Comparison of ENCODE assay signal across 10 cellular contexts in genomic region chr15:88604972-88605506, GRCh38. TPM values are rescaled to one million over a fixed set of nuclear protein-coding genes. Genes with fewer than 3 reads are reported as not detected.
DNase-seq lines count a peak whose midpoint lies in the region; ATAC-seq and TF ChIP-seq lines count a peak whose summit lies in the region.
"Had no signal": no experiment of that assay in that cellular context is flagged by ENCODE, and none has a peak within 500 bp of the region (broad histone marks: within the 10 kb centered on the region; RNA-seq: fewer than 3 reads in every experiment).

No MANE protein-coding gene starts in this region.

- DNase-seq in NCI-H1105 treated with DMSO at 0.1 percent for 48 hours (lab: John Stamatoyannopoulos, UW) (peak; percentile 37), NCI-H1105 (lab: John Stamatoyannopoulos, UW) (no peak), mesothelial cell of epicardium (ENCODE audit: low spot score in 2 of 2, unreplicated experiment in 2 of 2) (no peak), gastrocnemius medialis (no peak)
- DNase-seq in CD8-positive, alpha-beta T cell, result no peak
- no peak for DNase-seq in activated naive CD8-positive, alpha-beta T cell treated with anti-CD3 and anti-CD28 coated beads for 36 hours
- DNase-seq: activated gamma-delta T cell, T1000 had no signal

- H3K27ac ChIP-seq in CD8-positive, alpha-beta T cell (ENCODE audit: low read depth, low read length), result no peak overlapping the region
- no peak overlapping the region for H3K27ac ChIP-seq in gastrocnemius medialis

- no peaks in the 10 kb centered on the region for H3K36me3 Mint-ChIP-seq in CD8-positive, alpha-beta T cell
- peaks cover 2% of the 10 kb centered on the region for H3K36me3 Mint-ChIP-seq in activated naive CD8-positive, alpha-beta T cell treated with anti-CD3 and anti-CD28 coated beads for 36 hours
- H3K36me3 Mint-ChIP-seq in mesothelial cell of epicardium, result no peaks in the 10 kb centered on the region

- peaks cover 17% of the 10 kb centered on the region for H3K4me1 ChIP-seq in CD8-positive, alpha-beta T cell (ENCODE audit: insufficient read depth, low read length)
- H3K4me1 ChIP-seq in gastrocnemius medialis, result peaks cover 2 to 16% of the 10 kb centered on the region in 2 donors

- peaks cover 67% of the 10 kb centered on the region for H3K27me3 Mint-ChIP-seq in CD8-positive, alpha-beta T cell (ENCODE audit: low read depth)
- H3K27me3 Mint-ChIP-seq in activated naive CD8-positive, alpha-beta T cell treated with anti-CD3 and anti-CD28 coated beads for 36 hours, result peaks cover 80% of the 10 kb centered on the region
- H3K27me3 Mint-ChIP-seq in mesothelial cell of epicardium (ENCODE audit: low read depth), result peaks cover 93% of the 10 kb centered on the region

- H3K9me3 Mint-ChIP-seq in CD8-positive, alpha-beta T cell, result no peaks in the 10 kb centered on the region
- no peaks in the 10 kb centered on the region for H3K9me3 Mint-ChIP-seq in activated naive CD8-positive, alpha-beta T cell treated with anti-CD3 and anti-CD28 coated beads for 36 hours
- H3K9me3 Mint-ChIP-seq in mesothelial cell of epicardium, result no peaks in the 10 kb centered on the region

- CTCF ChIA-PET in CD8-positive, alpha-beta T cell (lab: Charles Lee), result no interaction called here

- intact Hi-C loops in CD8-positive, alpha-beta T cell (cut with DNase I, micrococcal nuclease), result loop anchor here in 1 of 2 experiments (5.0 kb wide), 1 partner anchor 58 kb away; the partner anchor contains the start of gene DET1
- intact Hi-C loops in gastrocnemius medialis (cut with DNase I; ENCODE audit: low total_unique reads), result no loop called here

- POLR2A ChIA-PET in CD8-positive, alpha-beta T cell (lab: Charles Lee), result no interaction called here

- H3K4me3 Mint-ChIP-seq in CD8-positive, alpha-beta T cell, result peak overlapping the region; percentile 45
- H3K4me3 Mint-ChIP-seq in activated naive CD8-positive, alpha-beta T cell treated with anti-CD3 and anti-CD28 coated beads for 36 hours, result no peak overlapping the region
- peak overlapping the region; percentile 48 for H3K4me3 Mint-ChIP-seq in mesothelial cell of epicardium

- in situ Hi-C loops in gastrocnemius medialis (cut with MboI; ENCODE audit: low sequenced_read_pairs in 4 of 4), result loop anchor here in 1 of 4 donors (25.0 kb wide), 1 partner anchor 118 kb away; no protein-coding TSS in a partner anchor

- no peaks in the 10 kb centered on the region for H3K36me3 ChIP-seq in CD8-positive, alpha-beta T cell (ENCODE audit: insufficient read depth, low read length)
- H3K36me3 ChIP-seq in gastrocnemius medialis, result no peaks in the 10 kb centered on the region

- peaks cover 16% of the 10 kb centered on the region for H3K4me1 Mint-ChIP-seq in CD8-positive, alpha-beta T cell (ENCODE audit: low read depth)
- peaks cover 12% of the 10 kb centered on the region for H3K4me1 Mint-ChIP-seq in activated naive CD8-positive, alpha-beta T cell treated with anti-CD3 and anti-CD28 coated beads for 36 hours
- H3K4me1 Mint-ChIP-seq in mesothelial cell of epicardium, result peaks cover 15% of the 10 kb centered on the region

- TF ChIP-seq CTCF in CD8-positive, alpha-beta T cell (IDR thresholded peaks at IDR 0.05), result no peak
- TF ChIP-seq CTCF in mesothelial cell of epicardium (IDR thresholded peaks at IDR 0.05; ENCODE audit: unreplicated experiment) (no peak), gastrocnemius medialis (IDR thresholded peaks at IDR 0.05 in 4 of 5, conservative IDR thresholded peaks at IDR 0.05 in 1 of 5) (no peak)

- TF ChIP-seq POLR2A in gastrocnemius medialis (IDR thresholded peaks at IDR 0.05), result no peak

- no peak overlapping the region for H3K4me3 ChIP-seq in CD8-positive, alpha-beta T cell (ENCODE audit: low read depth, low read length)
- H3K4me3 ChIP-seq in gastrocnemius medialis, result peak overlapping the region in 2 of 4 donors; percentile 3 to 5

- no peaks in the 10 kb centered on the region for H3K9me3 ChIP-seq in CD8-positive, alpha-beta T cell (ENCODE audit: low read length)
- H3K9me3 ChIP-seq in gastrocnemius medialis, result no peaks in the 10 kb centered on the region

- H3K27ac Mint-ChIP-seq in CD8-positive, alpha-beta T cell, result no peak overlapping the region
- H3K27ac Mint-ChIP-seq in activated naive CD8-positive, alpha-beta T cell treated with anti-CD3 and anti-CD28 coated beads for 36 hours, result peak overlapping the region; percentile 58
- H3K27ac Mint-ChIP-seq in mesothelial cell of epicardium, result no peak overlapping the region

- ATAC-seq in CD8-positive, alpha-beta T cell, result no peak
- ATAC-seq in GM18873 (IDR thresholded peaks at IDR 0.05; ENCODE audit: low FRiP score, unreplicated experiment) (no peak), gastrocnemius medialis (no peak), GM21529 (IDR thresholded peaks at IDR 0.05; ENCODE audit: unreplicated experiment) (no peak)

- H3K27me3 ChIP-seq in CD8-positive, alpha-beta T cell (ENCODE audit: insufficient read depth, low read length), result peaks cover 43% of the 10 kb centered on the region
- H3K27me3 ChIP-seq in gastrocnemius medialis, result peaks cover 31 to 38% (median 37%) of the 10 kb centered on the region in 3 donors

RNA-seq across cellular contexts. Expression of gene AEN, which starts 16.1 kb away (rescaled TPM):
- total RNA-seq in CD8-positive, alpha-beta T cell, result 10 to 100 TPM; 26.9 to 27.7 TPM
- total RNA-seq in activated naive CD8-positive, alpha-beta T cell treated with anti-CD3 and anti-CD28 coated beads for 36 hours, result 10 to 100 TPM; 76.1 to 81.8 TPM
- 33.0 to 34.5 TPM (median 33.0 TPM) in 3 replicates for total RNA-seq in mesothelial cell of epicardium
- 10 to 100 TPM; 16.1 to 19.2 (median 17.3) TPM for total RNA-seq in gastrocnemius medialis

RNA-seq across cellular contexts. Expression of gene ISG20, which starts 33.8 kb away (rescaled TPM):
- total RNA-seq in CD8-positive, alpha-beta T cell, result 10 to 100 TPM; 89.2 to 93.4 TPM
- 100 to 1,000 TPM; 108 to 110 TPM for total RNA-seq in activated naive CD8-positive, alpha-beta T cell treated with anti-CD3 and anti-CD28 coated beads for 36 hours
- total RNA-seq in mesothelial cell of epicardium (1.7 to 3.4 TPM (median 1.9 TPM) in 3 replicates), gastrocnemius medialis (1 to 10 TPM; 1.2 to 9.2 (median 1.6) TPM)

RNA-seq across cellular contexts. Expression of gene DET1, which starts 58.6 kb away (rescaled TPM):
- 1 to 10 TPM; 1.4 to 2.0 TPM for total RNA-seq in CD8-positive, alpha-beta T cell
- 1 to 10 TPM; 1.8 to 2.1 TPM for total RNA-seq in activated naive CD8-positive, alpha-beta T cell treated with anti-CD3 and anti-CD28 coated beads for 36 hours
- total RNA-seq in mesothelial cell of epicardium, result 13.9 to 14.7 TPM (median 14.4 TPM) in 3 replicates
- total RNA-seq in gastrocnemius medialis, result 1 to 10 TPM; 4.1 to 8.4 (median 6.4) TPM

Comparison
In these comparisons a context has a peak if more than half of its experiments do, and no peak if none do; other contexts are left out.
1. RNA of gene ISG20, which starts 33.8 kb away (total RNA-seq): 108 to 110 TPM in activated naive CD8-positive, alpha-beta T cell treated with anti-CD3 and anti-CD28 coated beads for 36 hours and 89.2 to 93.4 TPM in CD8-positive, alpha-beta T cell; 1.7 to 3.4 TPM in mesothelial cell of epicardium and 1.2 to 9.2 TPM in gastrocnemius medialis; every median in the first group is over 4 times any median in the second.